14 cellular contexts compared by ENCODE assay signal in genomic region chr17:51017270-51017669, GRCh38.
DNase-seq lines count a peak whose midpoint lies in the region; ATAC-seq and TF ChIP-seq lines count a peak whose summit lies in the region.
"Had no signal": no experiment of that assay in that cellular context is flagged by ENCODE, and none has a peak within 500 bp of the region (broad histone marks: within the 10 kb centered on the region; RNA-seq: fewer than 3 reads in every experiment).

No MANE protein-coding gene starts in this region.

- H3K79me2 ChIP-seq in GM23338 (replicated peaks; ENCODE audit: insufficient read depth), result no peaks in the 10 kb centered on the region
- H3K79me2 ChIP-seq in hepatocyte, result no peaks in the 10 kb centered on the region

- ATAC-seq in GM23338 (no peak), upper lobe of right lung (no peak), GM19395 (IDR thresholded peaks at IDR 0.05; ENCODE audit: unreplicated experiment) (no peak)
- ATAC-seq: HCT116 had no signal

- H3K9me3 Mint-ChIP-seq in GM23338, result no peaks in the 10 kb centered on the region
- H3K9me3 Mint-ChIP-seq: CD8-positive, alpha-beta memory T cell had no signal

- DNase-seq in GM23338 (ENCODE audit: low spot score) (no peak), caudate nucleus (lab: John Stamatoyannopoulos, UW) (no peak), hepatocyte (ENCODE audit: low spot score) (no peak), upper lobe of right lung (no peak), NCI-H524 (lab: John Stamatoyannopoulos, UW) (no peak), NCI-H524 treated with DMSO at 0.1 percent for 48 hours (lab: John Stamatoyannopoulos, UW) (no peak)
- DNase-seq: Caco-2; CD8-positive, alpha-beta memory T cell; GF-D8 had no signal

- H3K27ac ChIP-seq in GM23338 (ENCODE audit: low read depth), result 0 out of 2 replicates have a peak overlapping the region, but pooled peaks have one; percentile 42
- H3K27ac ChIP-seq in caudate nucleus (ENCODE audit: low read depth, low read length), result peak overlapping the region; percentile 36
- peak overlapping the region; percentile 4 for H3K27ac ChIP-seq in hepatocyte
- peak overlapping the region; percentile 46 for H3K27ac ChIP-seq in temporal lobe (ENCODE audit: low read depth, low read length)
- H3K27ac ChIP-seq in upper lobe of right lung, result no peak overlapping the region
- H3K27ac ChIP-seq: 22Rv1, BLaER1 had no signal

- H3K36me3 ChIP-seq in GM23338 (ENCODE audit: insufficient read depth) (peaks cover 10% of the 10 kb centered on the region), hepatocyte (replicated peaks; ENCODE audit: insufficient read depth, low read depth) (no peaks in the 10 kb centered on the region), upper lobe of right lung (peaks cover 88% of the 10 kb centered on the region)

- no peaks in the 10 kb centered on the region for H3F3A ChIP-seq in GM23338 (replicated peaks; ENCODE audit: low read depth)

- H3K36me3 Mint-ChIP-seq in GM23338 (ENCODE audit: low read depth), result peaks cover 9% of the 10 kb centered on the region

- H3K4me3 Mint-ChIP-seq in GM23338, result no peak overlapping the region
- H3K4me3 Mint-ChIP-seq: CD8-positive, alpha-beta memory T cell had no signal

- H4K20me1 ChIP-seq in GM23338 (replicated peaks; ENCODE audit: insufficient read depth) (no peaks in the 10 kb centered on the region), hepatocyte (ENCODE audit: insufficient read depth, poor library complexity, severe bottlenecking) (no peaks in the 10 kb centered on the region)
- H4K20me1 ChIP-seq: BLaER1 had no signal

- H3K9me3 ChIP-seq in hepatocyte (ENCODE audit: low read depth) (no peaks in the 10 kb centered on the region), upper lobe of right lung (no peaks in the 10 kb centered on the region)
- H3K9me3 ChIP-seq: BLaER1, Caco-2 had no signal

- no peak overlapping the region for H3K4me2 ChIP-seq in GM23338
- H3K4me2 ChIP-seq in hepatocyte, result no peak overlapping the region
- H3K4me2 ChIP-seq: BLaER1 had no signal

- no peak overlapping the region for H3K27ac Mint-ChIP-seq in GM23338

- no peaks in the 10 kb centered on the region for H3K9me2 ChIP-seq in GM23338 (ENCODE audit: insufficient read depth)
- H3K9me2 ChIP-seq in hepatocyte (replicated peaks; ENCODE audit: insufficient read depth), result no peaks in the 10 kb centered on the region

- H3K27me3 ChIP-seq in GM23338 (ENCODE audit: insufficient read depth), result no peaks in the 10 kb centered on the region
- H3K27me3 ChIP-seq in hepatocyte, result no peaks in the 10 kb centered on the region
- H3K27me3 ChIP-seq in upper lobe of right lung, result no peaks in the 10 kb centered on the region
- H3K27me3 ChIP-seq: BLaER1 had no signal

- H2AFZ ChIP-seq in GM23338 (no peak overlapping the region), hepatocyte (no peak overlapping the region)

- H3K4me1 ChIP-seq in GM23338 (ENCODE audit: insufficient read depth) (peaks cover 7% of the 10 kb centered on the region; the same call in 1 of the 2 replicates), hepatocyte (ENCODE audit: insufficient read depth) (no peaks in the 10 kb centered on the region), upper lobe of right lung (peaks cover 6% of the 10 kb centered on the region)
- H3K4me1 ChIP-seq: BLaER1, Caco-2 had no signal

- no peaks in the 10 kb centered on the region for H3K27me3 Mint-ChIP-seq in GM23338 (ENCODE audit: insufficient read depth, low read depth, poor library complexity)
- H3K27me3 Mint-ChIP-seq: CD8-positive, alpha-beta memory T cell had no signal

- H3K4me3 ChIP-seq in GM23338 (no peak overlapping the region), hepatocyte (no peak overlapping the region), upper lobe of right lung (no peak overlapping the region)
- H3K4me3 ChIP-seq: BLaER1 had no signal

- 97% methylated on average over 2 of the region's 2 CpGs for WGBS in hepatocyte (ENCODE audit: low lambda C conversion rate, missing lambda C conversion rate)

- H3K4me1 Mint-ChIP-seq in GM23338, result peaks cover 6% of the 10 kb centered on the region; the same call in 1 of the 3 replicates
- H3K4me1 Mint-ChIP-seq: CD8-positive, alpha-beta memory T cell had no signal

- no peak for TF ChIP-seq CTCF in GM23338 (conservative IDR thresholded peaks at IDR 0.05; ENCODE audit: low read depth in 2 of 2)
- TF ChIP-seq CTCF in hepatocyte (IDR thresholded peaks at IDR 0.05; ENCODE audit: poor library complexity), result no peak
- TF ChIP-seq CTCF in upper lobe of right lung (IDR thresholded peaks at IDR 0.05), result no peak

- intact Hi-C loops in upper lobe of right lung (cut with DNase I), result no loop called here

TF ChIP-seq in GM23338, 12 proteins besides CTCF, POLR2A, EP300 and RAD21 (continues in another document):
- TF ChIP-seq EZH2 (IDR thresholded peaks at IDR 0.05; ENCODE audit: low read depth, unreplicated experiment), result no peak
- TF ChIP-seq REST (IDR thresholded peaks at IDR 0.05; ENCODE audit: unreplicated experiment), result no peak
- TF ChIP-seq NANOG (IDR thresholded peaks at IDR 0.05; ENCODE audit: borderline replicate concordance), result no peak
- no peak for TF ChIP-seq CREB1 (CRISPR knock-in tag; IDR thresholded peaks at IDR 0.05; ENCODE audit: low read depth)
- TF ChIP-seq ZNF114 (CRISPR knock-in tag; IDR thresholded peaks at IDR 0.05), result no peak
- TF ChIP-seq JUNB (IDR thresholded peaks at IDR 0.05; ENCODE audit: unreplicated experiment), result no peak
- TF ChIP-seq POLR2AphosphoS5 (IDR thresholded peaks at IDR 0.05; ENCODE audit: low read depth), result no peak
- no peak for TF ChIP-seq STAT1 (IDR thresholded peaks at IDR 0.05; ENCODE audit: unreplicated experiment)
- no peak for TF ChIP-seq ZNF331 (CRISPR knock-in tag; IDR thresholded peaks at IDR 0.05; ENCODE audit: low read depth)
